15 cellular contexts compared by ENCODE assay signal in the genomic region with DNA sequence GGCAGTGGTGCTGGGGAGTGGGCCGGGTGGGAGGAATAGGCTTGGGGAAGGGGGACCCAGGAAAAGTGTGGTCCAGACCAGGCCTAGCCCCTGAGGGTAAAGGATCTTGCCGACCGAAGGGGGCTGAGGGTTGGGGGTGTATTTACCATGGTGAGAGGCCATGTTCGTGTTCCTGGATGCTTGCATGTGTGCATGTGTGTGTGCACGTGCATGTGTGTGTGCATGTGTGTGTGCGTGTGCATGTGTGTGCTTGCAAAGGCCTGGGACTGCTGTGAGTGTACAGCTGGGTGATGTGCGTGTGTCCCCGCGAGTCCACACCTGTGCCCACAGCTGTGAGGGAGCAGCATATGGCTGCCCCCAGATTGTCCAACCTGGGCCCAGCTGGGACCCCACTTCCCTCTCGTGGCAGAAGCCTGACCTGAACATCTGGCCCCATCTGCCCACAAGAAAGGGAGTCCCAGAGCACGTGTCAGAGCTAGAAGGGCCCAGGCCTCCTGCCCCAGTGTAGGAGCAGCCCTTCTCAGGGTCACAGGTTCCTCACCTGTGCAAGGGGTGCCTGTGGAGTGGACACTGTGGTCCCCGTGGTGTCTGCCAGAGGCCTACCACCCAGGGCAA. TPM values are rescaled to one million over a fixed set of nuclear protein-coding genes. Genes with fewer than 3 reads are reported as not detected.
DNase-seq lines count a peak whose midpoint lies in the region; ATAC-seq, FAIRE-seq and TF ChIP-seq lines count a peak whose summit lies in the region.
"Had no signal": no experiment of that assay in that cellular context is flagged by ENCODE, and none has a peak within 500 bp of the region (broad histone marks: within the 10 kb centered on the region; RNA-seq: fewer than 3 reads in every experiment).

No MANE protein-coding gene starts in this region.

- peak overlapping the region; percentile 1 for H2AK5ac ChIP-seq in neuronal stem cell (ENCODE audit: low read depth, low read length)

- H3K18ac ChIP-seq in neuronal stem cell (ENCODE audit: low read length) = peak overlapping the region; percentile 55

- H2BK15ac ChIP-seq in neuronal stem cell (ENCODE audit: low read length) = peak overlapping the region; percentile 81

- H2BK120ac ChIP-seq in neuronal stem cell (ENCODE audit: low read depth, low read length) = no peak overlapping the region

- H3K9ac ChIP-seq in neuronal stem cell (ENCODE audit: low read depth, low read length, poor library complexity) = no peak overlapping the region
- H3K9ac ChIP-seq: parathyroid adenoma had no signal

- H3K9me3 Mint-ChIP-seq in activated T-cell treated with anti-CD3 and anti-CD28 coated beads, Interleukin-2, amount 50 U/mL, for 72 hours = peaks cover 0 to 2% of the 10 kb centered on the region in 2 donors
- H3K9me3 Mint-ChIP-seq: stimulated activated naive CD8-positive, alpha-beta T cell treated with anti-CD3 and anti-CD28 coated beads, Interleukin-15, Interleukin-2, amounts not matched to agents 100 ng/mL and 50 ng/mL, for 24 hours had no signal

- H3K36me3 ChIP-seq in bronchial epithelial cell (ENCODE audit: control insufficient read depth, insufficient read depth, low read length) (no peaks in the 10 kb centered on the region), neuronal stem cell (replicated peaks in 1 of 2; ENCODE audit: control insufficient read depth in 2 of 2, insufficient read depth in 2 of 2, low read length in 2 of 2) (no peaks in the 10 kb centered on the region)

- H3K27me3 ChIP-seq in bronchial epithelial cell (ENCODE audit: control insufficient read depth, insufficient read depth, low read length) (no peaks in the 10 kb centered on the region), neuronal stem cell (ENCODE audit: control insufficient read depth in 3 of 3, insufficient read depth in 3 of 3, low read depth in 1 of 3, low read length in 3 of 3) (no peaks in the 10 kb centered on the region)

- H2AFZ ChIP-seq in neuronal stem cell (ENCODE audit: low read length) = peak overlapping the region; percentile 71
- H2AFZ ChIP-seq: parathyroid adenoma had no signal

- H3K27ac Mint-ChIP-seq in activated T-cell treated with anti-CD3 and anti-CD28 coated beads, Interleukin-2, amount 50 U/mL, for 72 hours = no peak overlapping the region

- ATAC-seq in GM19035 (IDR thresholded peaks at IDR 0.05; ENCODE audit: unreplicated experiment) (no peak), HG03045 (IDR thresholded peaks at IDR 0.05; ENCODE audit: unreplicated experiment) (no peak)
- no peak for ATAC-seq in activated T-cell treated with anti-CD3 and anti-CD28 coated beads, Interleukin-2, amount 50 U/mL, for 72 hours (replicated peaks in 1 of 2)

- H3K14ac ChIP-seq in neuronal stem cell (ENCODE audit: low read length) = no peak overlapping the region

- H4K91ac ChIP-seq in neuronal stem cell (ENCODE audit: low read depth, low read length, poor library complexity) = no peak overlapping the region

- H3K23ac ChIP-seq in neuronal stem cell (ENCODE audit: low read depth, low read length, poor library complexity) = peak overlapping the region; percentile 39

- H3K79me1 ChIP-seq in neuronal stem cell (ENCODE audit: low read depth, low read length) = no peaks in the 10 kb centered on the region

- no peak overlapping the region for H3K4ac ChIP-seq in neuronal stem cell (ENCODE audit: low read length)

- WGBS in neuronal stem cell (ENCODE audit: extremely low coverage in 2 of 2, insufficient read length in 2 of 2, insufficient replicate concordance in 1 of 2), 2 donors = no CpG with 5 or more reads among the region's 12 CpGs

- peak; percentile 91 for FAIRE-seq in bronchial epithelial cell (lab: Jason Lieb, UNC)

- peak overlapping the region; percentile 27 for H2BK12ac ChIP-seq in neuronal stem cell (ENCODE audit: low read length)

- no peak overlapping the region for H3K4me3 Mint-ChIP-seq in activated T-cell treated with anti-CD3 and anti-CD28 coated beads, Interleukin-2, amount 50 U/mL, for 72 hours
- H3K4me3 Mint-ChIP-seq: stimulated activated naive CD8-positive, alpha-beta T cell treated with anti-CD3 and anti-CD28 coated beads, Interleukin-15, Interleukin-2, amounts not matched to agents 100 ng/mL and 50 ng/mL, for 24 hours had no signal

- no peaks in the 10 kb centered on the region for H3K9me3 ChIP-seq in neuronal stem cell (replicated peaks in 1 of 2; ENCODE audit: control insufficient read depth in 2 of 2, insufficient read depth in 1 of 2, low read depth in 1 of 2, low read length in 2 of 2)

- no peak for TF ChIP-seq CTCF in bronchial epithelial cell (IDR thresholded peaks at IDR 0.05; ENCODE audit: insufficient read depth, low read length, severe bottlenecking)

- H3K36me3 Mint-ChIP-seq in activated T-cell treated with anti-CD3 and anti-CD28 coated beads, Interleukin-2, amount 50 U/mL, for 72 hours (ENCODE audit: insufficient read depth in 2 of 2) = peaks cover 0 to 1% of the 10 kb centered on the region in 2 donors

- no peak overlapping the region for H4K8ac ChIP-seq in neuronal stem cell (ENCODE audit: low read depth, low read length)

- peaks cover 44% of the 10 kb centered on the region for H3K4me1 Mint-ChIP-seq in activated T-cell treated with anti-CD3 and anti-CD28 coated beads, Interleukin-2, amount 50 U/mL, for 72 hours (ENCODE audit: low read depth)

- H3K4me1 ChIP-seq in neuronal stem cell (ENCODE audit: control insufficient read depth in 2 of 2, insufficient read depth in 1 of 2, low read depth in 1 of 2, low read length in 2 of 2) = peaks cover 26 to 44% of the 10 kb centered on the region in 2 donors
- H3K4me1 ChIP-seq: parathyroid adenoma had no signal

- H2BK5ac ChIP-seq in neuronal stem cell (ENCODE audit: low read length) = peak overlapping the region; percentile 8

- DNase-seq in GF-D8 (lab: John Stamatoyannopoulos, UW) (peak; percentile 34), NAMALWA (ENCODE audit: low spot score) (peak; percentile 79), bronchial epithelial cell (ENCODE audit: low read depth) (no peak), neuronal stem cell (ENCODE audit: low spot score) (no peak), NCI-H345 (lab: John Stamatoyannopoulos, UW) (no peak)
- DNase-seq in activated T-cell treated with anti-CD3 and anti-CD28 coated beads, Interleukin-2, amount 50 U/mL, for 72 hours = no peak
- DNase-seq: activated CD4-positive, alpha-beta T cell treated with anti-CD3 and anti-CD28 coated beads, Interleukin-2, amount 50 U/mL, for 1 hour; activated naive CD4-positive, alpha-beta T cell treated with anti-CD3 and anti-CD28 coated beads, Interleukin-2, amount 50 U/mL, for 16 hours; foreskin melanocyte; stimulated activated CD4-positive, alpha-beta T cell treated with anti-CD3 and anti-CD28 coated beads, Interleukin-2, amount 100 ng/mL, for 48 hours had no signal

- no peak overlapping the region for H3K4me2 ChIP-seq in neuronal stem cell (ENCODE audit: insufficient read depth, low read length, poor library complexity, severe bottlenecking)

- no peaks in the 10 kb centered on the region for H3K27me3 Mint-ChIP-seq in activated T-cell treated with anti-CD3 and anti-CD28 coated beads, Interleukin-2, amount 50 U/mL, for 72 hours (ENCODE audit: low read depth)
- H3K27me3 Mint-ChIP-seq: stimulated activated naive CD8-positive, alpha-beta T cell treated with anti-CD3 and anti-CD28 coated beads, Interleukin-15, Interleukin-2, amounts not matched to agents 100 ng/mL and 50 ng/mL, for 24 hours had no signal

- H3K27ac ChIP-seq in neuronal stem cell (replicated peaks; ENCODE audit: low read length) = no peak overlapping the region
- H3K27ac ChIP-seq: parathyroid adenoma had no signal

- H3K4me3 ChIP-seq in bronchial epithelial cell (ENCODE audit: low read depth, low read length) (no peak overlapping the region), neuronal stem cell (ENCODE audit: low read length in 2 of 2) (peak overlapping the region in 1 of 2 donors; percentile 36)

RNA-seq across cellular contexts. Expression of a gene that starts 8.4 kb away (rescaled TPM):
- under 0.01 TPM in 2 replicates for total RNA-seq in bronchial epithelial cell
- 3.3 TPM for polyA plus RNA-seq in neuronal stem cell (2013, experiment 1 of 2)
- 3.2 TPM for polyA plus RNA-seq in neuronal stem cell (2013, experiment 2 of 2)
- 1 to 10 TPM; 3.0 to 3.9 TPM for total RNA-seq in activated T-cell treated with anti-CD3 and anti-CD28 coated beads, Interleukin-2, amount 50 U/mL, for 72 hours

RNA-seq across cellular contexts. Expression of a gene that starts 11.0 kb away (rescaled TPM):
- total RNA-seq in bronchial epithelial cell = 19.0 and 19.7 TPM in 2 replicates
- 2.4 TPM for polyA plus RNA-seq in neuronal stem cell (2013, experiment 1 of 2)
- 2.1 TPM for polyA plus RNA-seq in neuronal stem cell (2013, experiment 2 of 2)
- 1 to 10 TPM; 1.8 to 2.8 TPM for total RNA-seq in activated T-cell treated with anti-CD3 and anti-CD28 coated beads, Interleukin-2, amount 50 U/mL, for 72 hours

RNA-seq across cellular contexts. Expression of a gene that starts 19.7 kb away (rescaled TPM):
- 67.6 and 81.6 TPM in 2 replicates for total RNA-seq in bronchial epithelial cell
- polyA plus RNA-seq in neuronal stem cell (2013, experiment 1 of 2) = 23.5 TPM
- 21.8 TPM for polyA plus RNA-seq in neuronal stem cell (2013, experiment 2 of 2)
- 10 to 100 TPM; 41.4 to 46.4 TPM for total RNA-seq in activated T-cell treated with anti-CD3 and anti-CD28 coated beads, Interleukin-2, amount 50 U/mL, for 72 hours

RNA-seq across cellular contexts. Expression of a gene that starts 22.2 kb away (rescaled TPM):
- 7.7 and 10.8 TPM in 2 replicates for total RNA-seq in bronchial epithelial cell
- 31.8 TPM for polyA plus RNA-seq in neuronal stem cell (2013, experiment 1 of 2)
- polyA plus RNA-seq in neuronal stem cell (2013, experiment 2 of 2) = 30.8 TPM
- total RNA-seq in activated T-cell treated with anti-CD3 and anti-CD28 coated beads, Interleukin-2, amount 50 U/mL, for 72 hours = 1 to 10 TPM; 6.3 to 8.3 TPM

RNA-seq across cellular contexts. Expression of a gene that starts 33.6 kb away (rescaled TPM):
- not detected in 2 replicates for total RNA-seq in bronchial epithelial cell
- 0.15 TPM for polyA plus RNA-seq in neuronal stem cell (2013, experiment 1 of 2)
- 0.17 TPM for polyA plus RNA-seq in neuronal stem cell (2013, experiment 2 of 2)
- total RNA-seq in activated T-cell treated with anti-CD3 and anti-CD28 coated beads, Interleukin-2, amount 50 U/mL, for 72 hours = under 1 TPM in 1 of 2 donors, not detected in 1; 0.10 TPM
- total RNA-seq: dermis microvascular lymphatic vessel endothelial cell had no signal

Comparison
In these comparisons a context has a peak if more than half of its experiments do, and no peak if none do; other contexts are left out.
1. DNase-seq: peak in GF-D8 (single experiment) and NAMALWA (single experiment); none in bronchial epithelial cell (single experiment), neuronal stem cell (single experiment), NCI-H345 (single experiment) and activated T-cell treated with anti-CD3 and anti-CD28 coated beads, Interleukin-2, amount 50 U/mL, for 72 hours (0 of 2).